In the genomic region with DNA sequence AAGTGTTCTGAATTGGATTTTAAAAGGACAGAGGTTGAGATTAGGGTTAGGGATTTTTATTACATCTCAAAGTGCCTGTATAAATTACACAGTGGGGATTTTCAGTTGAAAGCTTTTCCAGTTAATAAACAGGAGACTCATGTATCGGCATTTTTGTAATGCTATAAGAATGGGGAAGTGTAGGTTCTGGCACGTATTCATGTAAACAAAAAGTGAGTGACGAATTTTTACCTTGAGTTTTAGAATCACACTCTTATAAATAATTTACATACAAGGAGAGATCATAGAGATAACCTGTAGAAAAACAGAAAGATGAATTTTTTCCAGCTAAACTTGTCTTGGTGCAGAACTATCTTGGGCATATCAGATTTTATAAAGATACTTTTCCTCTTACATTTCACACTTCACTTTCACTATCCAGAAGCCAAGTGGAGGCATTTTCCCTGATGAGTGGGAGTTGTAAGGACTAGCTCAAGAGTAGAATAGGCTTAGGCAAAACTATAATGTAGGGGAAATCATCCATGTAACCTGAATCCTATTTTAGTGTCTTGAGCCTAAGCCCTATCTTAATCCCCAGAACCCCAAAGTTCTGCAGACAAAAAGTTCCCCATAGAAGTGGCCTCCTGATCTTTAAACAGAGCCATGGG, we compare ENCODE assay signal across 8 cellular contexts. TPM values are rescaled to one million over a fixed set of nuclear protein-coding genes. Genes with fewer than 3 reads are reported as not detected.
DNase-seq lines count a peak whose midpoint lies in the region; ATAC-seq, FAIRE-seq and TF ChIP-seq lines count a peak whose summit lies in the region.

No MANE protein-coding gene starts in this region.

- no peak for FAIRE-seq in bronchial epithelial cell (lab: Jason Lieb, UNC)

- H3K4me1 ChIP-seq in neutrophil (ENCODE audit: control insufficient read depth in 1 of 2, insufficient read depth in 1 of 2, low read depth in 1 of 2, low read length in 1 of 2) (peaks cover 31 to 35% of the 10 kb centered on the region in 2 experiments), ovary (ENCODE audit: insufficient read depth) (peaks cover 4% of the 10 kb centered on the region)

- 47 to 53% (median 52%) methylated on average over 3 of the region's 3 CpGs for WGBS in ovary, 3 donors

- no peak for TF ChIP-seq POLR2A in NB4 (IDR thresholded peaks at IDR 0.05; ENCODE audit: extremely low read depth, insufficient read length)
- no peak for TF ChIP-seq POLR2A in ovary (IDR thresholded peaks at IDR 0.05)

- no peaks in the 10 kb centered on the region for H3K27me3 ChIP-seq in bronchial epithelial cell (ENCODE audit: control insufficient read depth, insufficient read depth, low read length)
- H3K27me3 ChIP-seq in neutrophil, result no peaks in the 10 kb centered on the region
- H3K27me3 ChIP-seq in ovary, result no peaks in the 10 kb centered on the region

- TF ChIP-seq CTCF in GM12864 (IDR thresholded peaks at IDR 0.05; ENCODE audit: low read depth, low read length, missing control alignments), result no peak
- no peak for TF ChIP-seq CTCF in NB4 (IDR thresholded peaks at IDR 0.05; ENCODE audit: low read depth, low read length)
- TF ChIP-seq CTCF in bronchial epithelial cell (IDR thresholded peaks at IDR 0.05; ENCODE audit: insufficient read depth, low read length, severe bottlenecking), result no peak
- no peak for TF ChIP-seq CTCF in neutrophil (IDR thresholded peaks at IDR 0.05)
- no peak for TF ChIP-seq CTCF in ovary (IDR thresholded peaks at IDR 0.05)

- no peak for DNase-seq in GM12864 (ENCODE audit: low read depth)
- DNase-seq in NB4 (ENCODE audit: low read depth), result peak; percentile 35
- DNase-seq in bronchial epithelial cell (ENCODE audit: low read depth), result peak; percentile 95
- no peak for DNase-seq in mesenteric fat pad (ENCODE audit: low spot score)
- DNase-seq in ovary, result no peak

- H3K27ac ChIP-seq in neutrophil (peak overlapping the region; percentile 80), ovary (no peak overlapping the region)

- H3K4me3 ChIP-seq in GM12864 (ENCODE audit: low read depth, low read length) (peak overlapping the region; percentile 14; the same call in 1 of the 2 replicates), NB4 (ENCODE audit: low read depth, low read length) (peak overlapping the region; percentile 46), bronchial epithelial cell (ENCODE audit: low read depth, low read length) (no peak overlapping the region), neutrophil (ENCODE audit: low read depth in 1 of 2, low read length in 1 of 2) (peak overlapping the region; percentile 57 to 60), ovary (no peak overlapping the region)

- intact Hi-C loops in ovary (cut with DNase I), result no loop called here

- TF ChIP-seq EP300 in ovary (IDR thresholded peaks at IDR 0.05), result no peak

- ATAC-seq in GM21526 (IDR thresholded peaks at IDR 0.05; ENCODE audit: low FRiP score, unreplicated experiment) (no peak), HG02642 (IDR thresholded peaks at IDR 0.05; ENCODE audit: poor library complexity, unreplicated experiment) (no peak)

- no peaks in the 10 kb centered on the region for H3K9me3 ChIP-seq in neutrophil
- no peaks in the 10 kb centered on the region for H3K9me3 ChIP-seq in ovary

- H3K36me3 ChIP-seq in bronchial epithelial cell (ENCODE audit: control insufficient read depth, insufficient read depth, low read length) (no peaks in the 10 kb centered on the region), neutrophil (no peaks in the 10 kb centered on the region), ovary (no peaks in the 10 kb centered on the region)

RNA-seq across cellular contexts. Expression of a gene that starts 42.0 kb away (rescaled TPM):
- 38.0 and 60.0 TPM in 2 replicates for total RNA-seq in bronchial epithelial cell
- 59.3 TPM for total RNA-seq in mesenteric fat pad
- 100 to 1,000 TPM in 1 of 7 donors, 10 to 100 TPM in 6; 48.9 to 137 (median 55.8) TPM for total RNA-seq in ovary
- 100 to 1,000 TPM in 1 of 2 donors, 10 to 100 TPM in 1; 24.1 to 148 TPM for polyA plus RNA-seq in ovary

Comparison
In these comparisons a context has a peak if more than half of its experiments do, and no peak if none do; other contexts are left out.
1. DNase-seq: peak in NB4 (single experiment) and bronchial epithelial cell (single experiment); none in GM12864 (single experiment), mesenteric fat pad (single experiment) and ovary (0 of 5).
2. H3K4me3 ChIP-seq: peak in GM12864 (single experiment), NB4 (single experiment) and neutrophil (2 of 2); none in bronchial epithelial cell (single experiment) and ovary (single experiment).